ENCODE assay signal across 18 cellular contexts in genomic region chr6:162173448-162173847, GRCh38.
"Had no signal": no experiment of that assay in that cellular context is flagged by ENCODE, and none has a peak within 500 bp of the region (broad histone marks: within the 10 kb centered on the region; RNA-seq: fewer than 3 reads in every experiment).

No MANE protein-coding gene starts in this region.

- FAIRE-seq: frontal cortex, urothelium cell line had no signal

- H3K27me3 ChIP-seq: breast epithelium, left lung, right lobe of liver, testis, transverse colon had no signal

- H3K36me3 ChIP-seq: breast epithelium, left lung, right lobe of liver, transverse colon had no signal

- H3K4me1 ChIP-seq: breast epithelium, left lung, right lobe of liver, testis, transverse colon had no signal

- DNase-seq: activated CD4-positive, alpha-beta T cell treated with anti-CD3 and anti-CD28 coated beads for 36 hours; activated CD4-positive, CD25-positive, alpha-beta regulatory T cell; activated CD8-positive, alpha-beta memory T cell treated with anti-CD3 and anti-CD28 coated beads, Interleukin-2, amount 10 ng/mL, durations not matched to agents 7 days and 5 days; activated CD8-positive, alpha-beta T cell treated with anti-CD3 and anti-CD28 coated beads, Interleukin-2, amount 10 ng/mL, durations not matched to agents 7 days and 5 days; activated T-cell treated with anti-CD3 and anti-CD28 coated beads, Interleukin-2, amount 50 U/mL, for 48 hours; central memory CD4-positive, alpha-beta T cell; kidney glomerular epithelial cell; left lung; mucosa of descending colon; right lobe of liver; stimulated activated CD4-positive, alpha-beta T cell treated with anti-CD3 and anti-CD28 coated beads, Interleukin-2, amount 100 ng/mL, for 48 hours; stimulated activated naive CD8-positive, alpha-beta T cell treated with anti-CD3 and anti-CD28 coated beads, Interleukin-15, Interleukin-2, amounts not matched to agents 100 U/mL and 50 U/mL, for 24 hours; testis; transverse colon had no signal

- H3K4me3 ChIP-seq: breast epithelium, left lung, lung, mucosa of descending colon, right lobe of liver, testis, transverse colon had no signal

- H3K27ac ChIP-seq: breast epithelium, left lung, right lobe of liver, testis, transverse colon had no signal

- H3K9me3 ChIP-seq: breast epithelium, left lung, mucosa of descending colon, right lobe of liver, testis, transverse colon had no signal
